9 cellular contexts compared by ENCODE assay signal in genomic region chr22:46797355-46797754, GRCh38. TPM values are rescaled to one million over a fixed set of nuclear protein-coding genes. Genes with fewer than 3 reads are reported as not detected.
A peak's percentile ranks its signal among the peaks of the same experiment; 100 is the strongest.
DNase-seq lines count a peak whose midpoint lies in the region; ATAC-seq and TF ChIP-seq lines count a peak whose summit lies in the region.
"Had no signal": no experiment of that assay in that cellular context is flagged by ENCODE, and none has a peak within 500 bp of the region (broad histone marks: within the 10 kb centered on the region; RNA-seq: fewer than 3 reads in every experiment).

No MANE protein-coding gene starts in this region.

- no peak for ATAC-seq in HG02798 (IDR thresholded peaks at IDR 0.05; ENCODE audit: poor library complexity, unreplicated experiment)

- H3K4me3 ChIP-seq in astrocyte of the cerebellum (ENCODE audit: low read depth, low read length) = no peak overlapping the region

- H3K4me1 Mint-ChIP-seq in CD14-positive monocyte = peaks cover 6% of the 10 kb centered on the region

- H3K36me3 Mint-ChIP-seq in CD14-positive monocyte = peaks cover 84 to 96% of the 10 kb centered on the region in 2 donors

- in situ Hi-C loops in astrocyte of the cerebellum (cut with HindIII; ENCODE audit: low sequenced_read_pairs) = no loop called here

- TF ChIP-seq CTCF in CD14-positive monocyte (IDR thresholded peaks at IDR 0.05) = no peak
- peak; percentile 39 for TF ChIP-seq CTCF in astrocyte of the cerebellum (IDR thresholded peaks at IDR 0.05; ENCODE audit: low read depth, low read length, missing control alignments)

- peaks cover 0 to 5% (median 0%) of the 10 kb centered on the region in 7 donors for H3K9me3 Mint-ChIP-seq in CD14-positive monocyte

- H3K27me3 Mint-ChIP-seq in CD14-positive monocyte (ENCODE audit: low read depth in 3 of 3) = peaks cover 0 to 1% (median 0%) of the 10 kb centered on the region in 3 donors

- H3K27ac Mint-ChIP-seq in CD14-positive monocyte = peak overlapping the region in 5 of 7 donors; percentile 2 to 76 (median 65)

- no peak overlapping the region for H3K4me3 Mint-ChIP-seq in CD14-positive monocyte

- no peak for DNase-seq in CD14-positive monocyte (ENCODE audit: low spot score)
- DNase-seq in HT-29 (ENCODE audit: low spot score) = peak; percentile 13
- no peak for DNase-seq in astrocyte of the cerebellum (ENCODE audit: low read depth)
- DNase-seq in kidney tubule cell (ENCODE audit: low spot score) = peak; percentile 19
- DNase-seq in NCI-H146 (lab: John Stamatoyannopoulos, UW) = no peak
- DNase-seq in nucleus accumbens (lab: John Stamatoyannopoulos, UW) = no peak
- DNase-seq in NCI-H187 (lab: John Stamatoyannopoulos, UW) = no peak
- DNase-seq: NCI-H510A treated with DMSO at 0.1 percent for 48 hours had no signal

- intact Hi-C loops in CD14-positive monocyte (cut with micrococcal nuclease) = no loop called here

RNA-seq across cellular contexts. Expression of gene TBC1D22A, which starts 34.9 kb away (rescaled TPM):
- 10 to 100 TPM; 25.9 to 29.5 TPM for polyA plus RNA-seq in CD14-positive monocyte
- 13.5 and 23.9 TPM in 2 replicates for total RNA-seq in HT-29 (2014; rRNA removed; shearing (Covaris generic))

RNA-seq across cellular contexts. Expression of gene CERK, which starts 59.3 kb away (rescaled TPM):
- polyA plus RNA-seq in CD14-positive monocyte = 10 to 100 TPM; 22.4 to 24.5 TPM
- 17.1 and 18.6 TPM in 2 replicates for total RNA-seq in HT-29 (2014; rRNA removed; shearing (Covaris generic))

Comparison
In these comparisons a context has a peak if more than half of its experiments do, and no peak if none do; other contexts are left out.
1. DNase-seq: peak in HT-29 (single experiment) and kidney tubule cell (single experiment); none in CD14-positive monocyte (single experiment), astrocyte of the cerebellum (single experiment), NCI-H146 (single experiment), nucleus accumbens (0 of 56) and NCI-H187 (0 of 2).